In the genomic region with DNA sequence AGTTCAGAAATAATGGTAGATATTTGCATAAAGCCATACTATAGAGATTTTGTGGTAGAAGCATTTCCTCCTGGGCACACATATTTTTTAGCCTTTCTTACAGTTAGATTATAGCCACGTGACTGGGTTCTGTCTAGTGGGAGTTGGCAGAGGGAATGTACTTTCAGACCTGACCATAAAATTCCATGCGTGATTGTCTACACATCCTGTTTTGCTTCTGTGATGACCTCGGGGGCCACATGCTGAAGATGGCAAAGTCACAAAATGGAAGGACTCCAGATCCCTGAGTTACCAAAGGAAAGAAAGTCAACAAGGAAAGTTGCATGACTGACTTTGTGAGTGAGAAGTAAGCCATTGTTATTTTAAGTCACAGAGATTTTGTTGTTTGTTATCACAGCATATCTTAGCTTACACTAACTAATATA, we compare ENCODE assay signal across 14 cellular contexts. TPM values are rescaled to one million over a fixed set of nuclear protein-coding genes. Genes with fewer than 3 reads are reported as not detected.
DNase-seq lines count a peak whose midpoint lies in the region; ATAC-seq and TF ChIP-seq lines count a peak whose summit lies in the region.
"Had no signal": no experiment of that assay in that cellular context is flagged by ENCODE, and none has a peak within 500 bp of the region (broad histone marks: within the 10 kb centered on the region; RNA-seq: fewer than 3 reads in every experiment).

No MANE protein-coding gene starts in this region.

- H3K9me2 ChIP-seq in SU-DHL-6 (replicated peaks; ENCODE audit: insufficient read depth, low read length), result no peaks in the 10 kb centered on the region

- H3K79me2 ChIP-seq in SU-DHL-6 (ENCODE audit: insufficient read depth, low read length), result no peaks in the 10 kb centered on the region

- H3K36me3 ChIP-seq in BJ (ENCODE audit: control insufficient read depth, insufficient read depth, low read length) (no peaks in the 10 kb centered on the region), SU-DHL-6 (ENCODE audit: low read length) (no peaks in the 10 kb centered on the region)
- H3K36me3 ChIP-seq: uterus had no signal

- TF ChIP-seq CTCF in BJ (IDR thresholded peaks at IDR 0.05; ENCODE audit: insufficient read depth, low read depth, low read length) (no peak), SU-DHL-6 (IDR thresholded peaks at IDR 0.05; ENCODE audit: insufficient read depth, low read length, poor library complexity, severe bottlenecking) (no peak)

- peak; percentile 47 for DNase-seq in BJ (ENCODE audit: low read depth)
- DNase-seq in foreskin melanocyte, result peak; percentile 72
- DNase-seq in DMS79 (lab: John Stamatoyannopoulos, UW), result no peak
- no peak for DNase-seq in substantia nigra (lab: John Stamatoyannopoulos, UW)
- DNase-seq in activated CD4-positive, alpha-beta memory T cell treated with anti-CD3 and anti-CD28 coated beads, Interleukin-2, amount 10 ng/mL, durations not matched to agents 7 days and 5 days, result no peak
- no peak for DNase-seq in activated CD4-positive, CD25-positive, alpha-beta regulatory T cell (lab: John Stamatoyannopoulos, UW)
- DNase-seq: left ventricle myocardium superior, NCI-H187 treated with DMSO at 0.1 percent for 48 hours, uterus had no signal

- H3K27me3 ChIP-seq in BJ (ENCODE audit: control insufficient read depth, insufficient read depth, low read length), result 0 out of 2 replicates have a peak, but pooled peaks cover 2% of the 10 kb centered on the region
- no peaks in the 10 kb centered on the region for H3K27me3 ChIP-seq in SU-DHL-6 (ENCODE audit: low read length)
- H3K27me3 ChIP-seq: uterus had no signal

- peaks cover 4% of the 10 kb centered on the region for H3K9me3 Mint-ChIP-seq in activated CD4-positive, alpha-beta memory T cell treated with anti-CD3 and anti-CD28 coated beads, Interleukin-2, amount 10 ng/mL, durations not matched to agents 7 days and 5 days

- no peaks in the 10 kb centered on the region for H3K27me3 Mint-ChIP-seq in activated CD4-positive, alpha-beta memory T cell treated with anti-CD3 and anti-CD28 coated beads, Interleukin-2, amount 10 ng/mL, durations not matched to agents 7 days and 5 days

- no peaks in the 10 kb centered on the region for H3K9me3 ChIP-seq in SU-DHL-6 (ENCODE audit: insufficient read depth, low read length)
- H3K9me3 ChIP-seq: uterus had no signal

- no peak overlapping the region for H3K27ac Mint-ChIP-seq in activated CD4-positive, alpha-beta memory T cell treated with anti-CD3 and anti-CD28 coated beads, Interleukin-2, amount 10 ng/mL, durations not matched to agents 7 days and 5 days
- H3K27ac Mint-ChIP-seq: T-helper 2 cell treated with Interferon-gamma antibody and Interleukin-4, amounts not matched to agents 5 μg/mL and 100 μg/mL, for 36 hours had no signal

- H3K27ac ChIP-seq in SU-DHL-6 (ENCODE audit: low read depth, low read length), result no peak overlapping the region
- no peak overlapping the region for H3K27ac ChIP-seq in substantia nigra (ENCODE audit: low read depth, low read length, poor library complexity, severe bottlenecking)
- H3K27ac ChIP-seq: uterus had no signal

- H3K4me3 ChIP-seq in BJ (ENCODE audit: low read depth, low read length) (no peak overlapping the region), SU-DHL-6 (ENCODE audit: insufficient read depth, low read length, poor library complexity, severe bottlenecking) (no peak overlapping the region)
- H3K4me3 ChIP-seq: smooth muscle cell, uterus had no signal

- peaks cover 22% of the 10 kb centered on the region for H3K4me1 Mint-ChIP-seq in activated CD4-positive, alpha-beta memory T cell treated with anti-CD3 and anti-CD28 coated beads, Interleukin-2, amount 10 ng/mL, durations not matched to agents 7 days and 5 days

- CTCF ChIA-PET in BJ (lab: Yijun Ruan, JAX), result no interaction called here
- CTCF ChIA-PET in activated CD4-positive, alpha-beta memory T cell treated with anti-CD3 and anti-CD28 coated beads, Interleukin-2, amount 10 ng/mL, durations not matched to agents 7 days and 5 days (lab: Charles Lee), result no interaction called here

- no peak overlapping the region for H3K4me3 Mint-ChIP-seq in activated CD4-positive, alpha-beta memory T cell treated with anti-CD3 and anti-CD28 coated beads, Interleukin-2, amount 10 ng/mL, durations not matched to agents 7 days and 5 days
- H3K4me3 Mint-ChIP-seq: T-helper 2 cell treated with Interferon-gamma antibody and Interleukin-4, amounts not matched to agents 5 μg/mL and 100 μg/mL, for 36 hours had no signal

- peak overlapping the region; percentile 56 for H2AFZ ChIP-seq in SU-DHL-6 (ENCODE audit: low read depth, low read length, severe bottlenecking)

- no peaks in the 10 kb centered on the region for H3F3A ChIP-seq in SU-DHL-6 (ENCODE audit: insufficient read depth)

- POLR2A ChIA-PET in BJ (lab: Charles Lee), result no interaction called here
- POLR2A ChIA-PET in activated CD4-positive, alpha-beta memory T cell treated with anti-CD3 and anti-CD28 coated beads, Interleukin-2, amount 10 ng/mL, durations not matched to agents 7 days and 5 days (lab: Charles Lee), result interaction anchor here (1.0 kb wide), 1 partner anchor 49 kb away, joined by 3 read pairs; a partner anchor contains a TSS

- peak; percentile 45 for ATAC-seq in HG03175 (IDR thresholded peaks at IDR 0.05; ENCODE audit: unreplicated experiment)
- ATAC-seq: activated naive CD4-positive, alpha-beta T cell treated with anti-CD3 and anti-CD28 coated beads, Interleukin-2, amount 50 U/mL, for 72 hours; left ventricle myocardium superior had no signal

- no peaks in the 10 kb centered on the region for H3K36me3 Mint-ChIP-seq in activated CD4-positive, alpha-beta memory T cell treated with anti-CD3 and anti-CD28 coated beads, Interleukin-2, amount 10 ng/mL, durations not matched to agents 7 days and 5 days (ENCODE audit: low read depth)

- H3K9ac ChIP-seq in SU-DHL-6 (ENCODE audit: low read length), result no peak overlapping the region

- no peak overlapping the region for H3K4me2 ChIP-seq in SU-DHL-6 (ENCODE audit: low read depth, low read length, poor library complexity, severe bottlenecking)
- H3K4me2 ChIP-seq: smooth muscle cell had no signal

- H4K20me1 ChIP-seq in SU-DHL-6 (ENCODE audit: low read depth, low read length), result no peaks in the 10 kb centered on the region

RNA-seq across cellular contexts. Expression of a gene that starts 14.6 kb away (rescaled TPM):
- polyA plus RNA-seq in BJ (2011; rRNA removed), result 11.4 and 15.8 TPM in 2 replicates
- 6.3 and 7.7 TPM in 2 replicates for polyA minus RNA-seq in BJ (2011; rRNA and poly(A)+ RNA removed)
- 10 to 100 TPM; 30.8 to 33.0 TPM for total RNA-seq in activated CD4-positive, alpha-beta memory T cell treated with anti-CD3 and anti-CD28 coated beads, Interleukin-2, amount 10 ng/mL, durations not matched to agents 7 days and 5 days

RNA-seq across cellular contexts. Expression of a gene that starts 44.0 kb away (rescaled TPM):
- polyA plus RNA-seq in BJ (2011; rRNA removed), result 5.8 and 11.8 TPM in 2 replicates
- polyA minus RNA-seq in BJ (2011; rRNA and poly(A)+ RNA removed), result 6.1 and 10.9 TPM in 2 replicates
- total RNA-seq in activated CD4-positive, alpha-beta memory T cell treated with anti-CD3 and anti-CD28 coated beads, Interleukin-2, amount 10 ng/mL, durations not matched to agents 7 days and 5 days, result 10 to 100 TPM; 75.0 to 75.3 TPM

RNA-seq across cellular contexts. Expression of a gene that starts 49.0 kb away (rescaled TPM):
- 16.0 and 21.4 TPM in 2 replicates for polyA plus RNA-seq in BJ (2011; rRNA removed)
- polyA minus RNA-seq in BJ (2011; rRNA and poly(A)+ RNA removed), result 10.0 and 10.2 TPM in 2 replicates
- total RNA-seq in activated CD4-positive, alpha-beta memory T cell treated with anti-CD3 and anti-CD28 coated beads, Interleukin-2, amount 10 ng/mL, durations not matched to agents 7 days and 5 days, result 10 to 100 TPM; 31.9 to 37.3 TPM

Comparison
In these comparisons a context has a peak if more than half of its experiments do, and no peak if none do; other contexts are left out.
1. DNase-seq: peak in BJ (single experiment) and foreskin melanocyte (single experiment); none in DMS79 (single experiment), substantia nigra (0 of 49), activated CD4-positive, alpha-beta memory T cell treated with anti-CD3 and anti-CD28 coated beads, Interleukin-2, amount 10 ng/mL, durations not matched to agents 7 days and 5 days (single experiment) and activated CD4-positive, CD25-positive, alpha-beta regulatory T cell (0 of 4).